ENCODE assay signal across 8 cellular contexts in genomic region chr1:204408074-204408507, GRCh38. TPM values are rescaled to one million over a fixed set of nuclear protein-coding genes. Genes with fewer than 3 reads are reported as not detected.
DNase-seq lines count a peak whose midpoint lies in the region; ATAC-seq, FAIRE-seq and TF ChIP-seq lines count a peak whose summit lies in the region.

No MANE protein-coding gene starts in this region.

- peaks cover 37 to 48% (median 42%) of the 10 kb centered on the region in 3 donors for H3K4me1 Mint-ChIP-seq in CD8-positive, alpha-beta memory T cell
- peaks cover 6% of the 10 kb centered on the region for H3K4me1 Mint-ChIP-seq in endodermal cell

- ATAC-seq in HG02840 (IDR thresholded peaks at IDR 0.05; ENCODE audit: low FRiP score, unreplicated experiment): no peak
- no peak for ATAC-seq in HG03439 (IDR thresholded peaks at IDR 0.05; ENCODE audit: unreplicated experiment)

- H3K27ac ChIP-seq in CD8-positive, alpha-beta memory T cell (ENCODE audit: low read depth, low read length): peak overlapping the region; percentile 100
- H3K27ac ChIP-seq in endodermal cell (ENCODE audit: low read depth, low read length): no peak overlapping the region
- H3K27ac ChIP-seq in urinary bladder (ENCODE audit: low read depth): peak overlapping the region; percentile 6

- H3K9me3 Mint-ChIP-seq in CD8-positive, alpha-beta memory T cell: no peaks in the 10 kb centered on the region
- no peaks in the 10 kb centered on the region for H3K9me3 Mint-ChIP-seq in endodermal cell

- H3K4me1 ChIP-seq in CD8-positive, alpha-beta memory T cell (ENCODE audit: insufficient read depth, low read length): peaks cover 26% of the 10 kb centered on the region
- no peaks in the 10 kb centered on the region for H3K4me1 ChIP-seq in endodermal cell (ENCODE audit: control insufficient read depth, insufficient read depth, low read length)
- H3K4me1 ChIP-seq in mononuclear cell (ENCODE audit: insufficient read depth, low read length): peaks cover 35% of the 10 kb centered on the region
- no peaks in the 10 kb centered on the region for H3K4me1 ChIP-seq in urinary bladder (ENCODE audit: insufficient read depth)

- peaks cover 0 to 76% (median 7%) of the 10 kb centered on the region in 3 donors for H3K36me3 Mint-ChIP-seq in CD8-positive, alpha-beta memory T cell
- peaks cover 42% of the 10 kb centered on the region for H3K36me3 Mint-ChIP-seq in endodermal cell (ENCODE audit: low read depth)

- peak overlapping the region; percentile 93 to 100 (median 99) for H3K4me3 Mint-ChIP-seq in CD8-positive, alpha-beta memory T cell
- peak overlapping the region; percentile 96 for H3K4me3 Mint-ChIP-seq in endodermal cell

- FAIRE-seq in HTR-8/SVneo (lab: Jason Lieb, UNC): no peak

- H3K9ac ChIP-seq in endodermal cell (ENCODE audit: extremely low read depth, low read length, poor library complexity, severe bottlenecking): peak overlapping the region; percentile 95

- no peak for TF ChIP-seq CTCF in endodermal cell (conservative IDR thresholded peaks at IDR 0.05)

- POLR2A ChIA-PET in CD8-positive, alpha-beta memory T cell (lab: Charles Lee): interaction anchor here (1.0 to 1.5 kb wide), 2 partner anchors 9 to 26 kb away, joined by 3 to 4 read pairs; no protein-coding TSS in a partner anchor

- WGBS in endodermal cell (ENCODE audit: insufficient coverage in 1 of 2, insufficient read length in 1 of 2), 2 experiments: 6% methylated on average over 2 of the region's 2 CpGs; no CpG with 5 or more reads in 1 of the 2 experiments
- 0% methylated on average over 2 of the region's 2 CpGs for WGBS in urinary bladder

- peak; percentile 13 to 57 (median 30) for DNase-seq in CD8-positive, alpha-beta memory T cell
- DNase-seq in HTR-8/SVneo (ENCODE audit: insufficient read length, low spot score) (peak; percentile 29), T-helper 9 cell (peak; percentile 27), endodermal cell (no peak)

- peak overlapping the region; percentile 93 to 100 (median 100) for H3K27ac Mint-ChIP-seq in CD8-positive, alpha-beta memory T cell
- peak overlapping the region; percentile 4 for H3K27ac Mint-ChIP-seq in endodermal cell

- CTCF ChIA-PET in CD8-positive, alpha-beta memory T cell (lab: Charles Lee): interaction anchor here (0.9 to 4.9 kb wide), 5 partner anchors 9 to 93 kb away, joined by 3 to 42 read pairs (median 4); no protein-coding TSS in a partner anchor

- no peaks in the 10 kb centered on the region for H3K9me3 ChIP-seq in CD8-positive, alpha-beta memory T cell (ENCODE audit: low read length)
- H3K9me3 ChIP-seq in endodermal cell (ENCODE audit: control insufficient read depth, low read length): no peaks in the 10 kb centered on the region
- no peaks in the 10 kb centered on the region for H3K9me3 ChIP-seq in mononuclear cell (ENCODE audit: low read depth, low read length)

- H3K27me3 Mint-ChIP-seq in CD8-positive, alpha-beta memory T cell: peaks cover 0 to 4% of the 10 kb centered on the region in 2 donors
- H3K27me3 Mint-ChIP-seq in endodermal cell (ENCODE audit: insufficient read depth): no peaks in the 10 kb centered on the region

- H3K4me3 ChIP-seq in CD8-positive, alpha-beta memory T cell (ENCODE audit: low read length): peak overlapping the region; percentile 99
- H3K4me3 ChIP-seq in endodermal cell (ENCODE audit: low read length) (peak overlapping the region; percentile 96), mononuclear cell (ENCODE audit: low read length) (peak overlapping the region; percentile 100), urinary bladder (ENCODE audit: low read depth, low read length) (peak overlapping the region; percentile 77)

- H3K27me3 ChIP-seq in CD8-positive, alpha-beta memory T cell (ENCODE audit: insufficient read depth, low read length, poor library complexity, severe bottlenecking): no peaks in the 10 kb centered on the region
- H3K27me3 ChIP-seq in endodermal cell (ENCODE audit: control insufficient read depth, insufficient read depth, low read length, poor library complexity, severe bottlenecking) (no peaks in the 10 kb centered on the region), mononuclear cell (ENCODE audit: insufficient read depth, low read length) (no peaks in the 10 kb centered on the region)

- H3K36me3 ChIP-seq in CD8-positive, alpha-beta memory T cell (ENCODE audit: insufficient read depth, low read length): peaks cover 33% of the 10 kb centered on the region
- H3K36me3 ChIP-seq in endodermal cell (ENCODE audit: control insufficient read depth, insufficient read depth, low read length): peaks cover 57% of the 10 kb centered on the region
- peaks cover 2% of the 10 kb centered on the region for H3K36me3 ChIP-seq in urinary bladder (ENCODE audit: insufficient read depth)

RNA-seq across cellular contexts. Expression of gene PPP1R15B, which starts 3.5 kb away (rescaled TPM):
- total RNA-seq in CD8-positive, alpha-beta memory T cell: 10 to 100 TPM; 80.4 to 82.7 TPM
- polyA plus RNA-seq in CD8-positive, alpha-beta memory T cell: 22.3 TPM
- total RNA-seq in endodermal cell (10 to 100 TPM; 44.8 to 79.2 TPM), mononuclear cell (206 TPM), urinary bladder (45.2 TPM)
- 34.4 TPM for polyA plus RNA-seq in endodermal cell (2013, experiment 1 of 2)
- 30.5 TPM for polyA plus RNA-seq in endodermal cell (2013, experiment 2 of 2)
- polyA plus RNA-seq in urinary bladder: 28.3 TPM

RNA-seq across cellular contexts. Expression of gene PLEKHA6, which starts 48.4 kb away (rescaled TPM):
- under 1 TPM; 0.09 to 0.13 TPM for total RNA-seq in CD8-positive, alpha-beta memory T cell
- not detected for polyA plus RNA-seq in CD8-positive, alpha-beta memory T cell
- total RNA-seq in endodermal cell (10 to 100 TPM; 37.0 to 43.3 TPM), mononuclear cell (under 0.01 TPM), urinary bladder (15.1 TPM)
- polyA plus RNA-seq in endodermal cell (2013, experiment 1 of 2): 15.0 TPM
- polyA plus RNA-seq in endodermal cell (2013, experiment 2 of 2): 14.0 TPM
- polyA plus RNA-seq in urinary bladder: 9.5 TPM

Comparison
In these comparisons a context has a peak if more than half of its experiments do, and no peak if none do; other contexts are left out.
1. RNA of gene PLEKHA6, which starts 48.4 kb away (total RNA-seq): 37.0 to 43.3 TPM in endodermal cell and 15.1 TPM in urinary bladder (single experiment); 0.09 to 0.13 TPM in CD8-positive, alpha-beta memory T cell and under 0.01 TPM in mononuclear cell (single experiment); every median in the first group is over 10 times any median in the second.
2. Peak in every context shown above with its lines, with median percentiles within 50 percentile points of each other: H3K4me3 ChIP-seq.